Comparison of ENCODE assay signal across 8 cellular contexts in the genomic region with DNA sequence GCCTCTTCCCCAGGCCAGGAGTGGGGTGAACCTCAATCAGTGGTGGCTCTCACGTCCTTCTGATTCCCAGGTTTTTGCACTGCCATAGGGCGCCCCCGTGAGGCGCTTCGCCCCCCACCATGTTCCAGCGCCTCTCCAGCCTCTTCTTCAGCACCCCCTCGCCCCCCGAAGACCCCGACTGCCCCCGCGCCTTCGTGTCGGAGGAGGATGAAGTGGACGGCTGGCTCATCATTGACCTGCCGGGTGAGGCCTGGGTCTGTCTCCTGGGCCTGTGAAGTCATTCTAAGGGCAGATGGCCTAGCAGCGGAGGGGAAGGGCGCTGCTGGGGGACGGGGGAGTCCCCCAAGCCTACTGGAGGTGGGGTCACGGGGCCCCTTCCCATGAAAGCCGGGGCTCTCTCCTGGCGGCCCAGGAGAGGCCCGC. TPM values are rescaled to one million over a fixed set of nuclear protein-coding genes. Genes with fewer than 3 reads are reported as not detected.
DNase-seq lines count a peak whose midpoint lies in the region; ATAC-seq lines count a peak whose summit lies in the region.

No MANE protein-coding gene starts in this region.

- peaks cover 0 to 12% of the 10 kb centered on the region in 2 donors for H3K36me3 ChIP-seq in esophagus (ENCODE audit: control insufficient read depth in 2 of 2, insufficient read depth in 2 of 2, low read length in 1 of 2)
- H3K36me3 ChIP-seq in subcutaneous abdominal adipose tissue (ENCODE audit: control insufficient read depth in 5 of 5, insufficient read depth in 5 of 5, low read length in 5 of 5), result peaks cover 0 to 23% (median 12%) of the 10 kb centered on the region in 5 donors

- ATAC-seq in naive B cell (ENCODE audit: low read depth in 2 of 2), result peak; percentile 13 to 14

- H3K4me1 ChIP-seq in esophagus (ENCODE audit: control insufficient read depth in 2 of 2, insufficient read depth in 2 of 2, low read length in 1 of 2) (peaks cover 0 to 17% of the 10 kb centered on the region in 2 donors), subcutaneous abdominal adipose tissue (ENCODE audit: control insufficient read depth in 5 of 5, insufficient read depth in 5 of 5, low read length in 5 of 5) (peaks cover 3 to 42% (median 34%) of the 10 kb centered on the region in 5 donors)

- H3K27ac ChIP-seq in esophagus (ENCODE audit: low read depth in 2 of 2, low read length in 1 of 2) (peak overlapping the region; percentile 81 to 86), subcutaneous abdominal adipose tissue (ENCODE audit: low read depth, low read length) (peak overlapping the region; percentile 90)

- no peaks in the 10 kb centered on the region for H3K9me3 Mint-ChIP-seq in naive B cell

- H3K4me3 ChIP-seq in esophagus (ENCODE audit: low read depth in 1 of 2, low read length in 2 of 2) (peak overlapping the region; percentile 54 to 65), subcutaneous abdominal adipose tissue (ENCODE audit: low read depth in 1 of 5, low read length in 5 of 5) (peak overlapping the region in 4 of 5 donors; percentile 72 to 80 (median 74))

- H3K36me3 Mint-ChIP-seq in naive B cell, result peaks cover 0 to 6% of the 10 kb centered on the region in 2 donors

- peak overlapping the region; percentile 64 to 97 (median 89) for H3K27ac Mint-ChIP-seq in naive B cell

- no peaks in the 10 kb centered on the region for H3K9me3 ChIP-seq in esophagus (ENCODE audit: control insufficient read depth in 2 of 2, insufficient read depth in 1 of 2, low read depth in 1 of 2, low read length in 1 of 2)
- no peaks in the 10 kb centered on the region for H3K9me3 ChIP-seq in subcutaneous abdominal adipose tissue (ENCODE audit: control insufficient read depth in 5 of 5, low read length in 5 of 5)

- H3K4me3 Mint-ChIP-seq in naive B cell, result peak overlapping the region; percentile 85 to 96 (median 89)

- DNase-seq in ELR (ENCODE audit: low read depth), result peak; percentile 66
- DNase-seq in HCEC 1CT, result peak; percentile 53
- peak; percentile 58 for DNase-seq in NCI-H2227 treated with DMSO at 0.1 percent for 48 hours (lab: John Stamatoyannopoulos, UW)
- peak; percentile 80 for DNase-seq in activated CD8-positive, alpha-beta memory T cell treated with anti-CD3 and anti-CD28 coated beads, Interleukin-2, amount 50 U/mL, for 48 hours
- DNase-seq in naive B cell, result peak; percentile 69
- DNase-seq in mesenteric fat pad (ENCODE audit: low spot score), result no peak

- peak overlapping the region in 3 of 5 donors; percentile 64 to 87 (median 65) for H3K9ac ChIP-seq in subcutaneous abdominal adipose tissue (ENCODE audit: low read length in 5 of 5)

- no peaks in the 10 kb centered on the region for H3K27me3 Mint-ChIP-seq in naive B cell

- WGBS in esophagus, 2 donors, result 5 to 9% methylated on average over 21 to 22 of the region's 22 CpGs

- H3K4me1 Mint-ChIP-seq in naive B cell, result peaks cover 23 to 31% (median 25%) of the 10 kb centered on the region in 3 donors

- H3K27me3 ChIP-seq in esophagus (ENCODE audit: control insufficient read depth in 1 of 2, insufficient read depth in 2 of 2, low read length in 2 of 2) (no peaks in the 10 kb centered on the region), subcutaneous abdominal adipose tissue (ENCODE audit: control insufficient read depth in 5 of 5, insufficient read depth in 4 of 5, low read length in 5 of 5) (no peaks in the 10 kb centered on the region)

RNA-seq across cellular contexts. Expression of gene TP53INP2, which starts 4.5 kb away (rescaled TPM):
- polyA plus RNA-seq in esophagus, result 10 to 100 TPM; 39.5 to 57.1 TPM
- 1 to 10 TPM in 4 of 6 donors, under 1 TPM in 2; 0.57 to 1.7 (median 1.2) TPM for polyA plus RNA-seq in naive B cell (ENCODE audit: low read depth in 6 of 6)
- 16.8 TPM for total RNA-seq in mesenteric fat pad

RNA-seq across cellular contexts. Expression of gene PIGU, which starts 31.7 kb away (rescaled TPM):
- polyA plus RNA-seq in esophagus (10 to 100 TPM; 14.2 to 22.5 TPM), naive B cell (ENCODE audit: low read depth in 6 of 6) (10 to 100 TPM; 14.4 to 24.3 (median 22.5) TPM)
- total RNA-seq in mesenteric fat pad, result 11.7 TPM

Comparison
In these comparisons a context has a peak if more than half of its experiments do, and no peak if none do; other contexts are left out.
1. RNA of gene TP53INP2, which starts 4.5 kb away (polyA plus RNA-seq): 39.5 to 57.1 TPM in esophagus; 0.57 to 1.7 TPM in naive B cell; every median in the first group is over 10 times any median in the second.